In genomic region chr19:34308381-34309367, GRCh38 we compare ENCODE assay signal across 10 cellular contexts. TPM values are rescaled to one million over a fixed set of nuclear protein-coding genes. Genes with fewer than 3 reads are reported as not detected.
DNase-seq lines count a peak whose midpoint lies in the region; ATAC-seq lines count a peak whose summit lies in the region.
"Had no signal": no experiment of that assay in that cellular context is flagged by ENCODE, and none has a peak within 500 bp of the region (broad histone marks: within the 10 kb centered on the region; RNA-seq: fewer than 3 reads in every experiment).

No MANE protein-coding gene starts in this region.

- no peak for ATAC-seq in activated T-cell treated with anti-CD3 and anti-CD28 coated beads, Interleukin-2, amount 50 U/mL, for 4 hours
- ATAC-seq in stimulated activated naive CD8-positive, alpha-beta T cell treated with anti-CD3 and anti-CD28 coated beads, Interleukin-15, amount 100 ng/mL, for 72 hours = peak; percentile 67

- H3K36me3 Mint-ChIP-seq in activated T-cell treated with anti-CD3 and anti-CD28 coated beads, Interleukin-2, amount 50 U/mL, for 4 hours (ENCODE audit: insufficient read depth) = peaks cover 16% of the 10 kb centered on the region

- H3K27me3 Mint-ChIP-seq in activated T-cell treated with anti-CD3 and anti-CD28 coated beads, Interleukin-2, amount 50 U/mL, for 4 hours (ENCODE audit: low read depth) = no peaks in the 10 kb centered on the region
- H3K27me3 Mint-ChIP-seq in stimulated activated naive CD8-positive, alpha-beta T cell treated with anti-CD3 and anti-CD28 coated beads, Interleukin-15, amount 100 ng/mL, for 72 hours = no peaks in the 10 kb centered on the region

- H3K27ac Mint-ChIP-seq in stimulated activated naive CD8-positive, alpha-beta T cell treated with anti-CD3 and anti-CD28 coated beads, Interleukin-15, amount 100 ng/mL, for 72 hours = peak overlapping the region; percentile 54 to 63

- no peaks in the 10 kb centered on the region for H3K9me3 Mint-ChIP-seq in activated T-cell treated with anti-CD3 and anti-CD28 coated beads, Interleukin-2, amount 50 U/mL, for 4 hours
- H3K9me3 Mint-ChIP-seq in stimulated activated naive CD8-positive, alpha-beta T cell treated with anti-CD3 and anti-CD28 coated beads, Interleukin-15, amount 100 ng/mL, for 72 hours = no peaks in the 10 kb centered on the region

- no peak for DNase-seq in activated T-cell treated with anti-CD3 and anti-CD28 coated beads, Interleukin-2, amount 50 U/mL, for 4 hours
- DNase-seq in activated T-cell treated with anti-CD3 and anti-CD28 coated beads for 4 hours (no peak), T-helper 22 cell (ENCODE audit: low read depth) (peak; percentile 62), fibroblast of peridontal ligament (ENCODE audit: extremely low read depth) (peak; percentile 27), medulla oblongata (ENCODE audit: extremely low spot score) (no peak), LoVo (ENCODE audit: low spot score) (no peak), NCI-H524 (lab: John Stamatoyannopoulos, UW) (no peak)
- peak in 1 of 2 donors; percentile 18 for DNase-seq in stimulated activated naive CD8-positive, alpha-beta T cell treated with anti-CD3 and anti-CD28 coated beads, Interleukin-15, amount 100 ng/mL, for 72 hours
- DNase-seq: dorsolateral prefrontal cortex; stimulated activated CD4-positive, alpha-beta T cell treated with anti-CD3 and anti-CD28 coated beads, Interleukin-2, amount 100 ng/mL, for 48 hours had no signal

- peak overlapping the region; percentile 58 for H3K4me3 Mint-ChIP-seq in activated T-cell treated with anti-CD3 and anti-CD28 coated beads, Interleukin-2, amount 50 U/mL, for 4 hours
- H3K4me3 Mint-ChIP-seq in stimulated activated naive CD8-positive, alpha-beta T cell treated with anti-CD3 and anti-CD28 coated beads, Interleukin-15, amount 100 ng/mL, for 72 hours = peak overlapping the region; percentile 56 to 60

- peaks cover 48% of the 10 kb centered on the region for H3K4me1 Mint-ChIP-seq in activated T-cell treated with anti-CD3 and anti-CD28 coated beads, Interleukin-2, amount 50 U/mL, for 4 hours (ENCODE audit: low read depth)
- peaks cover 61% of the 10 kb centered on the region for H3K4me1 Mint-ChIP-seq in stimulated activated naive CD8-positive, alpha-beta T cell treated with anti-CD3 and anti-CD28 coated beads, Interleukin-15, amount 100 ng/mL, for 72 hours

RNA-seq across cellular contexts. Expression of gene GARRE1, which starts 54.3 kb away (rescaled TPM):
- 1 to 10 TPM; 8.1 to 8.9 (median 8.4) TPM for total RNA-seq in activated T-cell treated with anti-CD3 and anti-CD28 coated beads, Interleukin-2, amount 50 U/mL, for 4 hours

RNA-seq across cellular contexts. Expression of gene GPI, which starts 56.3 kb away (rescaled TPM):
- total RNA-seq in activated T-cell treated with anti-CD3 and anti-CD28 coated beads, Interleukin-2, amount 50 U/mL, for 4 hours = 100 to 1,000 TPM; 383 to 449 (median 421) TPM

Comparison
In these comparisons a context has a peak if more than half of its experiments do, and no peak if none do; other contexts are left out.
1. DNase-seq: peak in T-helper 22 cell (single experiment) and fibroblast of peridontal ligament (single experiment); none in activated T-cell treated with anti-CD3 and anti-CD28 coated beads, Interleukin-2, amount 50 U/mL, for 4 hours (single experiment), activated T-cell treated with anti-CD3 and anti-CD28 coated beads for 4 hours (single experiment), medulla oblongata (single experiment), LoVo (single experiment) and NCI-H524 (0 of 2).